ENCODE assay signal across 1 cellular context in the genomic region with DNA sequence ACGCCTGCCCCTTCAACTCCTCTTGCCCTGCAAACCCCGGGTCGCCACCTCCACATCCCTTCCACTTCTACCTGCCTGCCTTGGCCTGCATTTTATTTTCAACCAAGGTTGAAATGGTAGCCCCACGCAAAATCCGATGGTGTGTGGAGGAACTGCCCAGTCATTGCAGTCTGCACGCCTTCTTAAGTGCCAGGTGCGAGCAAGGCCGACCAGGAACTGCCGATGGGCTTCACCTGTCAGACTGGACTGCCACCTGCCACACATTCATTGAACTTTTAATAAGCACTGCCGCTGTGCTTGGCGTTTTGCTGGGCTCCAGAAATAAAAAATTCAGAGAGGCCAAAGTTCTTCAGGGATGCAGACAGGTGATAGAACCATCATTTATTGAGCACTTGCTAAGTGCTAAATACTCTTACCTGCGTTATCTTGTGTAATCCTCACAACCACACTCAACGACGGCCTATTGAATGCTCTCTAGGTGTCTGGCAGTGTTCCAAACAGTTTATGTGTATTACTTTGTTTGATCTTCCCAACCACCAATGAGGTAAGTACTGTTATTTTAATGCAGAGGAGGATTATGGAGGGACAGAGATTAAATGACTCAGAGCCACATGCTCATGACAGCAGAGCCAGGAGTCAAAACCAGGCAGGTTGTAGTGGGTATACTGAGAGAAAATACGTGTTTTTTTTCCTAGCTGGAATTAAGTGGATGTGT.
TF ChIP-seq lines count a peak whose summit lies in the region.

No MANE protein-coding gene starts in this region.

TF ChIP-seq in HEK293, 187 proteins besides CTCF, POLR2A, EP300 and RAD21 (continued from another document and continues in another):
- TF ChIP-seq ZNF10 (tag by site-specific recombination; IDR thresholded peaks at IDR 0.05): 0 out of 2 replicates have a peak, but pooled peaks have one; percentile 34
- no peak for TF ChIP-seq GLI4 (tag by site-specific recombination; IDR thresholded peaks at IDR 0.05)
- TF ChIP-seq ZNF645 (tag by site-specific recombination; IDR thresholded peaks at IDR 0.05): no peak
- TF ChIP-seq ZNF664 (tag by site-specific recombination; IDR thresholded peaks at IDR 0.05): peak; percentile 100
- TF ChIP-seq ZNF280D (tag by site-specific recombination; IDR thresholded peaks at IDR 0.05): no peak
- no peak for TF ChIP-seq ZBTB49 (tag by site-specific recombination; IDR thresholded peaks at IDR 0.05; ENCODE audit: low read depth)
- TF ChIP-seq, protein P1, sequence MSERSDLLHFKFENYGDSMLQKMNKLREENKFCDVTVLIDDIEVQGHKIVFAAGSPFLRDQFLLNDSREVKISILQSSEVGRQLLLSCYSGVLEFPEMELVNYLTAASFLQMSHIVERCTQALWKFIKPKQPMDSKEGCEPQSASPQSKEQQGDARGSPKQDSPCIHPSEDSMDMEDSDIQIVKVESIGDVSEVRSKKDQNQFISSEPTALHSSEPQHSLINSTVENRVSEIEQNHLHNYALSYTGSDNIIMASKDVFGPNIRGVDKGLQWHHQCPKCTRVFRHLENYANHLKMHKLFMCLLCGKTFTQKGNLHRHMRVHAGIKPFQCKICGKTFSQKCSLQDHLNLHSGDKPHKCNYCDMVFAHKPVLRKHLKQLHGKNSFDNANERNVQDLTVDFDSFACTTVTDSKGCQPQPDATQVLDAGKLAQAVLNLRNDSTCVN (tag by site-specific recombination; optimal IDR thresholded peaks at IDR 0.05): no peak
- TF ChIP-seq ZNF558 (tag by site-specific recombination; IDR thresholded peaks at IDR 0.05): 0 out of 2 replicates have a peak, but pooled peaks have one; percentile 63
- TF ChIP-seq, protein P2, sequence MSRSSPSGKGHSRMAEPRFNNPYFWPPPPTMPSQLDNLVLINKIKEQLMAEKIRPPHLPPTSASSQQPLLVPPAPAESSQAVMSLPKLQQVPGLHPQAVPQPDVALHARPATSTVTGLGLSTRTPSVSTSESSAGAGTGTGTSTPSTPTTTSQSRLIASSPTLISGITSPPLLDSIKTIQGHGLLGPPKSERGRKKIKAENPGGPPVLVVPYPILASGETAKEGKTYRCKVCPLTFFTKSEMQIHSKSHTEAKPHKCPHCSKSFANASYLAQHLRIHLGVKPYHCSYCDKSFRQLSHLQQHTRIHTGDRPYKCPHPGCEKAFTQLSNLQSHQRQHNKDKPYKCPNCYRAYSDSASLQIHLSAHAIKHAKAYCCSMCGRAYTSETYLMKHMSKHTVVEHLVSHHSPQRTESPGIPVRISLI (tag by site-specific recombination; IDR thresholded peaks at IDR 0.05): peak; percentile 97
- peak; percentile 21; the same call in 1 of the 2 replicates for TF ChIP-seq RBAK (tag by site-specific recombination; IDR thresholded peaks at IDR 0.05)
- TF ChIP-seq ZNF335 (tag by site-specific recombination; conservative IDR thresholded peaks at IDR 0.05): peak; percentile 85
- peak; percentile 95 for TF ChIP-seq KLF17 (tag by site-specific recombination; IDR thresholded peaks at IDR 0.05)
- peak; percentile 60; the same call in 1 of the 2 replicates for TF ChIP-seq ZNF501 (tag by site-specific recombination; IDR thresholded peaks at IDR 0.05)
- 0 out of 2 replicates have a peak, but pooled peaks have one; percentile 12 for TF ChIP-seq PRDM1 (tag by site-specific recombination; IDR thresholded peaks at IDR 0.05)
- TF ChIP-seq ZNF549 (tag by site-specific recombination; IDR thresholded peaks at IDR 0.05): no peak
- peak; percentile 89 for TF ChIP-seq IKZF3 (tag by site-specific recombination; IDR thresholded peaks at IDR 0.05)
- TF ChIP-seq ZNF423 (tag by site-specific recombination; IDR thresholded peaks at IDR 0.05): no peak
- TF ChIP-seq ZFHX2 (tag by site-specific recombination; conservative IDR thresholded peaks at IDR 0.05): peak; percentile 79
- no peak for TF ChIP-seq ZNF704 (tag by site-specific recombination; IDR thresholded peaks at IDR 0.05)
- TF ChIP-seq ZNF174 (tag by site-specific recombination; IDR thresholded peaks at IDR 0.05): no peak
- peak; percentile 82 for TF ChIP-seq ZSCAN23 (tag by site-specific recombination; IDR thresholded peaks at IDR 0.05)
- TF ChIP-seq ZBTB21 (tag by site-specific recombination; IDR thresholded peaks at IDR 0.05): 0 out of 2 replicates have a peak, but pooled peaks have one; percentile 57
- TF ChIP-seq YY2 (tag by site-specific recombination; IDR thresholded peaks at IDR 0.05): no peak
- TF ChIP-seq YY1 (tag by site-specific recombination; IDR thresholded peaks at IDR 0.05): no peak
- peak; percentile 57; the same call in 1 of the 2 replicates for TF ChIP-seq ZBTB8A (tag by site-specific recombination; IDR thresholded peaks at IDR 0.05)
- peak; percentile 76 for TF ChIP-seq ZNF2 (tag by site-specific recombination; IDR thresholded peaks at IDR 0.05)
- peak; percentile 70 for TF ChIP-seq SCRT1 (tag by site-specific recombination; IDR thresholded peaks at IDR 0.05; ENCODE audit: borderline replicate concordance)
- TF ChIP-seq ZBTB6 (tag by site-specific recombination; IDR thresholded peaks at IDR 0.05): peak; percentile 90
- TF ChIP-seq ZBTB48 (tag by site-specific recombination; IDR thresholded peaks at IDR 0.05): 0 out of 2 replicates have a peak, but pooled peaks have one; percentile 35
- no peak for TF ChIP-seq ZNF677 (tag by site-specific recombination; IDR thresholded peaks at IDR 0.05)
- TF ChIP-seq SETDB1 (IDR thresholded peaks at IDR 0.05; ENCODE audit: insufficient read length, low read length): peak; percentile 36
- TF ChIP-seq ZNF37A (tag by site-specific recombination; IDR thresholded peaks at IDR 0.05): 0 out of 2 replicates have a peak, but pooled peaks have one; percentile 24
- TF ChIP-seq ZNF23 (tag by site-specific recombination; IDR thresholded peaks at IDR 0.05; ENCODE audit: borderline replicate concordance): no peak
- TF ChIP-seq KLF8 (tag by site-specific recombination; IDR thresholded peaks at IDR 0.05): peak; percentile 96
- TF ChIP-seq ZNF529 (tag by site-specific recombination; IDR thresholded peaks at IDR 0.05; ENCODE audit: insufficient replicate concordance): no peak
- TF ChIP-seq ZNF843 (tag by site-specific recombination; IDR thresholded peaks at IDR 0.05): peak; percentile 96
- TF ChIP-seq, protein P3, sequence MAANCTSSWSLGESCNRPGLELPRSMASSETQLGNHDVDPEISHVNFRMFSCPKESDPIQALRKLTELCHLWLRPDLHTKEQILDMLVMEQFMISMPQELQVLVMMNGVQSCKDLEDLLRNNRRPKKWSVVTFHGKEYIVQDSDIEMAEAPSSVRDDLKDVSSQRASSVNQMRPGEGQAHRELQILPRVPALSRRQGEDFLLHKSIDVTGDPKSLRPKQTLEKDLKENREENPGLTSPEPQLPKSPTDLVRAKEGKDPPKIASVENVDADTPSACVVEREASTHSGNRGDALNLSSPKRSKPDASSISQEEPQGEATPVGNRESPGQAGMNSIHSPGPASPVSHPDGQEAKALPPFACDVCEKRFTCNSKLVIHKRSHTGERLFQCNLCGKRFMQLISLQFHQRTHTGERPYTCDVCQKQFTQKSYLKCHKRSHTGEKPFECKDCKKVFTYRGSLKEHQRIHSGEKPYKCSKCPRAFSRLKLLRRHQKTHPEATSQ (tag by site-specific recombination; IDR thresholded peaks at IDR 0.05): peak; percentile 64; the same call in 1 of the 2 replicates
- peak; percentile 95 for TF ChIP-seq WT1 (tag by site-specific recombination; IDR thresholded peaks at IDR 0.05)
- peak; percentile 88 for TF ChIP-seq ZEB2 (tag by site-specific recombination; IDR thresholded peaks at IDR 0.05)
- TF ChIP-seq ZBTB1 (tag by site-specific recombination; IDR thresholded peaks at IDR 0.05): peak; percentile 74; the same call in 1 of the 2 replicates
- TF ChIP-seq ZNF48 (tag by site-specific recombination; IDR thresholded peaks at IDR 0.05): no peak
- TF ChIP-seq, protein P4, sequence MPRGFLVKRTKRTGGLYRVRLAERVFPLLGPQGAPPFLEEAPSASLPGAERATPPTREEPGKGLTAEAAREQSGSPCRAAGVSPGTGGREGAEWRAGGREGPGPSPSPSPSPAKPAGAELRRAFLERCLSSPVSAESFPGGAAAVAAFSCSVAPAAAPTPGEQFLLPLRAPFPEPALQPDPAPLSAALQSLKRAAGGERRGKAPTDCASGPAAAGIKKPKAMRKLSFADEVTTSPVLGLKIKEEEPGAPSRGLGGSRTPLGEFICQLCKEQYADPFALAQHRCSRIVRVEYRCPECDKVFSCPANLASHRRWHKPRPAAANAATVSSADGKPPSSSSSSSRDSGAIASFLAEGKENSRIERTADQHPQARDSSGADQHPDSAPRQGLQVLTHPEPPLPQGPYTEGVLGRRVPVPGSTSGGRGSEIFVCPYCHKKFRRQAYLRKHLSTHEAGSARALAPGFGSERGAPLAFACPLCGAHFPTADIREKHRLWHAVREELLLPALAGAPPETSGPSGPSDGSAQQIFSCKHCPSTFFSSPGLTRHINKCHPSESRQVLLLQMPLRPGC (tag by site-specific recombination; IDR thresholded peaks at IDR 0.05): peak; percentile 90
